ENCODE assay signal across 9 cellular contexts in the genomic region with DNA sequence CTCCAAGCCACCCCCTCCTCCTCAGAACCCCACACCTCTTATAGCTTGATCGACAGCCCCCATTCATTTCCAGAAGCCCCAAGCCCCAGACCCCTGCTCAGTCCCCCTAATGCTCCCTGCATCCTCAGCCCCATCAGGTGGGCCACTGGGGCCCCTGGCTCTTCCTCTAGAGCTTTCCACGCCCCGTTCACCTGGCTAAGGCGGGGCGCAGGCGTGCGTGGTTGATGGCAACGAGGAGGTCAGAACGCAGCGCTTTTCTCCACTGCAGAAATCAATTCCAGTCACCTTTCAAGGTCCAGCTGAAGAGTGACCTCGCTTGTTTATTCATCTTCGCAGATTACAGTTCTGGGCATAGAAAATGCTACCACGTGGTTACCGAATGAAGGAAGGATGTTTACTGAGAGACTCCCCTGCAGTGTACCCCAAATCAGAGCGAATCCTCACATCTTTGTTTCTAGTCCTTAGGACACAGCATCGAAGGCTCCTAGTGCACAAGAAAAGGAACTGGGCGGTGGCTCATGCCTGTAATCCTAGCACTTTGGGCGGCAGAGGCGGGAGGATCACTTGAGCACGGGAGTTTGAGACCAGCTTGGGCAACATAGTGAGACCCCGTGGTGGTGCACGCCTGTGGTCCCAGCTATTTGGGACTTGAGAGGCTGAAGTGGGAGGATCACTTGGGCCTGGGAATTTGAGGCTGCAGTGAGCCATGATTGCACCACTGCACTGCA. TPM values are rescaled to one million over a fixed set of nuclear protein-coding genes. Genes with fewer than 3 reads are reported as not detected.
DNase-seq lines count a peak whose midpoint lies in the region; ATAC-seq and TF ChIP-seq lines count a peak whose summit lies in the region.
"Had no signal": no experiment of that assay in that cellular context is flagged by ENCODE, and none has a peak within 500 bp of the region (broad histone marks: within the 10 kb centered on the region; RNA-seq: fewer than 3 reads in every experiment).

No MANE protein-coding gene starts in this region.

- H3K4me2 ChIP-seq in fibroblast of lung (ENCODE audit: extremely low read depth, insufficient read depth, low read length): peak overlapping the region; percentile 78

- no peak overlapping the region for H3K9ac ChIP-seq in fibroblast of lung (ENCODE audit: insufficient read depth, low read length)

- H3K4me1 ChIP-seq in SJCRH30 (no peaks in the 10 kb centered on the region; the same call in 1 of the 2 replicates), fibroblast of lung (ENCODE audit: control insufficient read depth, extremely low read depth, insufficient read depth, low read length) (no peaks in the 10 kb centered on the region), spleen (peaks cover 0 to 39% (median 17%) of the 10 kb centered on the region in 6 donors), aorta (ENCODE audit: control insufficient read depth in 1 of 2, insufficient read depth in 2 of 2, low read length in 2 of 2) (no peaks in the 10 kb centered on the region)

- WGBS in spleen, 5 donors: 64 to 72% (median 71%) methylated on average over 21 to 22 of the region's 22 CpGs
- WGBS in aorta, 2 donors: 61% methylated on average over 22 of the region's 22 CpGs

- TF ChIP-seq CTCF in fibroblast of lung (conservative IDR thresholded peaks at IDR 0.05 in 1 of 2, IDR thresholded peaks at IDR 0.05 in 1 of 2; ENCODE audit: low read depth in 1 of 2, low read length in 2 of 2) (no peak), spleen (IDR thresholded peaks at IDR 0.05 in 8 of 11, conservative IDR thresholded peaks at IDR 0.05 in 3 of 11) (no peak)

- H3K27me3 ChIP-seq in SJCRH30 (no peaks in the 10 kb centered on the region; the same call in 1 of the 2 replicates), fibroblast of lung (ENCODE audit: control insufficient read depth, insufficient read depth, low read length) (no peaks in the 10 kb centered on the region), spleen (replicated peaks in 1 of 7) (peaks cover 0 to 13% (median 0%) of the 10 kb centered on the region in 7 donors), aorta (ENCODE audit: control insufficient read depth in 1 of 2, insufficient read depth in 2 of 2, low read length in 1 of 2) (no peaks in the 10 kb centered on the region)

- intact Hi-C loops in spleen (cut with DNase I; ENCODE audit: low total_unique reads): no loop called here
- intact Hi-C loops in aorta (cut with DNase I): no loop called here

- no peaks in the 10 kb centered on the region for H4K20me1 ChIP-seq in fibroblast of lung (ENCODE audit: control insufficient read depth, extremely low read depth, insufficient read depth, low read length)

- H3K79me2 ChIP-seq in fibroblast of lung (ENCODE audit: control insufficient read depth, insufficient read depth, low read length): no peaks in the 10 kb centered on the region

- peak overlapping the region; percentile 60 for H3K4me3 ChIP-seq in SJCRH30
- H3K4me3 ChIP-seq in fibroblast of lung (replicated peaks in 1 of 4; ENCODE audit: control extremely low read depth in 1 of 4, insufficient read depth in 1 of 4, low read depth in 3 of 4, low read length in 4 of 4): peak overlapping the region in 3 of 4 experiments; percentile 25 to 53 (median 51)
- peak overlapping the region in 5 of 8 donors; percentile 45 to 79 (median 50) for H3K4me3 ChIP-seq in spleen
- H3K4me3 ChIP-seq in aorta (ENCODE audit: low read length in 2 of 2): no peak overlapping the region

- no peak overlapping the region for H2AFZ ChIP-seq in fibroblast of lung (ENCODE audit: low read length)

- ATAC-seq in aorta (ENCODE audit: low FRiP score) (no peak), HG03469 (IDR thresholded peaks at IDR 0.05; ENCODE audit: unreplicated experiment) (no peak)

- H3K27ac ChIP-seq in SJCRH30: no peak overlapping the region
- no peak overlapping the region for H3K27ac ChIP-seq in fibroblast of lung (ENCODE audit: insufficient read depth, low read length)
- H3K27ac ChIP-seq in spleen: peak overlapping the region in 3 of 8 donors; percentile 51 to 75 (median 73)
- no peak overlapping the region for H3K27ac ChIP-seq in aorta (ENCODE audit: low read depth in 1 of 2, low read length in 2 of 2)

- H3K36me3 ChIP-seq in SJCRH30: no peaks in the 10 kb centered on the region
- H3K36me3 ChIP-seq in fibroblast of lung (ENCODE audit: control insufficient read depth, insufficient read depth, low read length): no peaks in the 10 kb centered on the region
- peaks cover 0 to 20% (median 2%) of the 10 kb centered on the region in 6 donors for H3K36me3 ChIP-seq in spleen
- no peaks in the 10 kb centered on the region for H3K36me3 ChIP-seq in aorta (ENCODE audit: control insufficient read depth in 1 of 2, insufficient read depth in 2 of 2, low read length in 1 of 2)

- DNase-seq in NCI-H82 (lab: John Stamatoyannopoulos, UW) (peak; percentile 33), NCI-H82 treated with DMSO at 0.1 percent for 48 hours (lab: John Stamatoyannopoulos, UW; ENCODE audit: unreplicated experiment) (no peak), SJCRH30 (no peak), fibroblast of lung (ENCODE audit: low read depth in 2 of 2) (no peak), spleen (no peak), aorta (no peak), DMS 273 treated with DMSO at 0.1 percent for 48 hours (lab: John Stamatoyannopoulos, UW) (no peak)

- no peak for TF ChIP-seq POLR2A in spleen (IDR thresholded peaks at IDR 0.05)

- H3K9me3 ChIP-seq in SJCRH30 (replicated peaks): no peaks in the 10 kb centered on the region
- H3K9me3 ChIP-seq in fibroblast of lung (ENCODE audit: control insufficient read depth, insufficient read depth, low read depth, low read length): no peaks in the 10 kb centered on the region
- no peaks in the 10 kb centered on the region for H3K9me3 ChIP-seq in spleen
- no peaks in the 10 kb centered on the region for H3K9me3 ChIP-seq in aorta (ENCODE audit: control insufficient read depth, low read length)

RNA-seq across cellular contexts. Expression of gene PBX4, which starts 0.8 kb away (rescaled TPM):
- total RNA-seq in SJCRH30 (2014; rRNA removed; shearing (Covaris generic)): 3.6 and 3.7 TPM in 2 replicates
- total RNA-seq in fibroblast of lung (1.5 and 1.7 TPM in 2 replicates), spleen (10 to 100 TPM in 2 of 7 donors, 1 to 10 TPM in 5; 5.3 to 12.5 (median 9.3) TPM), aorta (1 to 10 TPM in 1 of 2 donors, under 1 TPM in 1; 0.65 to 1.4 TPM)
- polyA plus RNA-seq in fibroblast of lung (0.39 and 1.2 TPM in 2 replicates), spleen (10 to 100 TPM in 2 of 3 donors, 1 to 10 TPM in 1; 4.4 to 17.8 (median 15.0) TPM), aorta (1 to 10 TPM in 1 of 2 donors, not detected in 1; 1.5 TPM)
- 0.27 and 1.3 TPM in 2 replicates for polyA plus RNA-seq in fibroblast of lung (2012)
- polyA minus RNA-seq in fibroblast of lung (ENCODE audit: low replicate concordance): 3.3 TPM in 1 of 2 replicates, not detected in the other
- total RNA-seq: dermis microvascular lymphatic vessel endothelial cell had no signal

RNA-seq across cellular contexts. Expression of gene LPAR2, which starts 8.7 kb away (rescaled TPM):
- 1.5 and 1.9 TPM in 2 replicates for total RNA-seq in SJCRH30 (2014; rRNA removed; shearing (Covaris generic))
- 1.0 and 1.5 TPM in 2 replicates for total RNA-seq in fibroblast of lung
- 0.81 and 1.3 TPM in 2 replicates for polyA plus RNA-seq in fibroblast of lung
- polyA plus RNA-seq in fibroblast of lung (2012): 1.1 and 1.6 TPM in 2 replicates
- polyA minus RNA-seq in fibroblast of lung (ENCODE audit: low replicate concordance): 12.0 and 15.0 TPM in 2 replicates
- total RNA-seq in spleen: 10 to 100 TPM; 23.7 to 62.8 (median 41.1) TPM
- 10 to 100 TPM; 12.4 to 44.1 (median 41.9) TPM for polyA plus RNA-seq in spleen
- total RNA-seq in aorta: 10 to 100 TPM in 1 of 2 donors, 1 to 10 TPM in 1; 5.7 to 11.7 TPM
- polyA plus RNA-seq in aorta: 10 to 100 TPM in 1 of 2 donors, 1 to 10 TPM in 1; 1.5 to 10.1 TPM

RNA-seq across cellular contexts. Expression of gene GMIP, which starts 24.2 kb away (rescaled TPM):
- total RNA-seq in SJCRH30 (2014; rRNA removed; shearing (Covaris generic)): 3.2 and 4.6 TPM in 2 replicates
- 2.1 and 5.3 TPM in 2 replicates for total RNA-seq in fibroblast of lung
- 2.3 and 2.9 TPM in 2 replicates for polyA plus RNA-seq in fibroblast of lung
- polyA plus RNA-seq in fibroblast of lung (2012): 6.0 and 7.8 TPM in 2 replicates
- polyA minus RNA-seq in fibroblast of lung (ENCODE audit: low replicate concordance): 4.0 and 9.2 TPM in 2 replicates
- total RNA-seq in spleen: 100 to 1,000 TPM in 2 of 7 donors, 10 to 100 TPM in 5; 59.9 to 141 (median 96.9) TPM
- polyA plus RNA-seq in spleen: 10 to 100 TPM; 26.7 to 60.5 (median 31.9) TPM
- 10 to 100 TPM; 14.9 to 25.6 TPM for total RNA-seq in aorta
- polyA plus RNA-seq in aorta: 1 to 10 TPM; 3.4 to 5.9 TPM

RNA-seq across cellular contexts. Expression of gene ATP13A1, which starts 44.2 kb away (rescaled TPM):
- 28.8 and 29.3 TPM in 2 replicates for total RNA-seq in SJCRH30 (2014; rRNA removed; shearing (Covaris generic))
- 22.6 and 25.4 TPM in 2 replicates for total RNA-seq in fibroblast of lung
- polyA plus RNA-seq in fibroblast of lung: 8.5 and 16.8 TPM in 2 replicates
- polyA plus RNA-seq in fibroblast of lung (2012): 19.7 and 32.6 TPM in 2 replicates
- polyA minus RNA-seq in fibroblast of lung (ENCODE audit: low replicate concordance): 125 and 155 TPM in 2 replicates
- total RNA-seq in spleen: 100 to 1,000 TPM in 5 of 7 donors, 10 to 100 TPM in 2; 88.4 to 301 (median 113) TPM
- 10 to 100 TPM; 39.7 to 95.3 (median 91.6) TPM for polyA plus RNA-seq in spleen
- 10 to 100 TPM; 41.7 to 53.6 TPM for total RNA-seq in aorta
- 100 to 1,000 TPM in 1 of 2 donors, 10 to 100 TPM in 1; 13.9 to 105 TPM for polyA plus RNA-seq in aorta

RNA-seq across cellular contexts. Expression of gene ZNF101, which starts 49.4 kb away (rescaled TPM):
- 17.9 and 19.5 TPM in 2 replicates for total RNA-seq in SJCRH30 (2014; rRNA removed; shearing (Covaris generic))
- total RNA-seq in fibroblast of lung (4.9 and 5.4 TPM in 2 replicates), spleen (10 to 100 TPM; 29.6 to 58.3 (median 41.1) TPM), aorta (10 to 100 TPM; 11.3 to 13.3 TPM)
- polyA plus RNA-seq in fibroblast of lung (4.4 and 5.7 TPM in 2 replicates), spleen (10 to 100 TPM; 29.8 to 51.9 (median 46.3) TPM), aorta (1 to 10 TPM; 2.0 to 6.5 TPM)
- 3.4 and 3.8 TPM in 2 replicates for polyA plus RNA-seq in fibroblast of lung (2012)
- polyA minus RNA-seq in fibroblast of lung (ENCODE audit: low replicate concordance): 1.9 and 2.9 TPM in 2 replicates

Comparison
In these comparisons a context has a peak if more than half of its experiments do, and no peak if none do; other contexts are left out.
1. H3K4me3 ChIP-seq: peak in SJCRH30 (single experiment), fibroblast of lung (3 of 4) and spleen (5 of 8); none in aorta (0 of 2).